8 cellular contexts compared by ENCODE assay signal in genomic region chr1:150979007-150979722, GRCh38. TPM values are rescaled to one million over a fixed set of nuclear protein-coding genes. Genes with fewer than 3 reads are reported as not detected.
DNase-seq lines count a peak whose midpoint lies in the region; ATAC-seq, FAIRE-seq and TF ChIP-seq lines count a peak whose summit lies in the region.

No MANE protein-coding gene starts in this region.

- no TSS peak for BruUV-seq in HepG2 (replicated peaks; lab: Mats Ljungman, UMichigan)

- POLR2A ChIA-PET in HepG2 (lab: Yijun Ruan, JAX), result interaction anchor here (1.5 to 5.2 kb wide), 3 partner anchors 16 to 34 kb away, joined by 5 to 150 read pairs (median 50); partner anchors contain the start of gene MINDY1

- ATAC-seq in HG03135 (IDR thresholded peaks at IDR 0.05; ENCODE audit: unreplicated experiment), result peak; percentile 53
- peak; percentile 16 for ATAC-seq in HepG2
- ATAC-seq in HG03469 (IDR thresholded peaks at IDR 0.05; ENCODE audit: unreplicated experiment), result no peak

- H3K9ac ChIP-seq in HepG2 (ENCODE audit: insufficient read depth, low read depth, low read length), result peak overlapping the region; percentile 66

- peak overlapping the region; percentile 83 for H3K4me2 ChIP-seq in HepG2 (ENCODE audit: low read depth, low read length)

- H3K36me3 ChIP-seq in HepG2 (replicated peaks in 1 of 2; ENCODE audit: control insufficient read depth in 1 of 2, insufficient read depth in 2 of 2, low read length in 2 of 2), result peaks cover 0 to 5% of the 10 kb centered on the region in 2 experiments; a peak in 1 of 5 replicates

- peak in 1 of 2 experiments; percentile 42; a peak in 1 of 4 replicates for TF ChIP-seq EP300 in HepG2 (IDR thresholded peaks at IDR 0.05; ENCODE audit: low read depth in 2 of 2, low read length in 2 of 2)
- TF ChIP-seq EP300 in HepG2 (CRISPR knock-in tag; IDR thresholded peaks at IDR 0.05; ENCODE audit: borderline replicate concordance), result peak; percentile 22; the same call in 1 of the 2 replicates

- intact Hi-C loops in HepG2 (cut with micrococcal nuclease; ENCODE audit: unreplicated experiment), result loop anchor here (2.0 kb wide), 1 partner anchor 102 kb away; the partner anchor contains the start of gene ARNT

- no peaks in the 10 kb centered on the region for H3K9me3 ChIP-seq in HepG2 (ENCODE audit: low read length)

- DNase-seq in G401 (ENCODE audit: low spot score), result peak; percentile 92
- peak; percentile 94 for DNase-seq in NCI-H460 (ENCODE audit: extremely low read depth, low read depth)
- peak; percentile 86 for DNase-seq in activated CD4-positive, alpha-beta T cell treated with anti-CD3 and anti-CD28 coated beads for 24 hours (ENCODE audit: low read depth in 2 of 2)
- peak; percentile 91 for DNase-seq in choroid plexus epithelial cell (ENCODE audit: low read depth)
- peak; percentile 82 for DNase-seq in HepG2 (ENCODE audit: low spot score)
- DNase-seq in stimulated activated CD4-positive, alpha-beta T cell treated with anti-CD3 and anti-CD28 coated beads, Interleukin-2, amount 100 ng/mL, for 48 hours, result peak; percentile 89 to 90

- TF ChIP-seq POLR2A in HepG2 (IDR thresholded peaks at IDR 0.05; ENCODE audit: insufficient read depth in 1 of 2, low read depth in 2 of 2, low read length in 2 of 2), result 0 out of 4 replicates have a peak, but pooled peaks of 1 of the 2 experiments have one; percentile 26

- peak overlapping the region; percentile 97 for H2AFZ ChIP-seq in HepG2 (ENCODE audit: low read length)

- 25% methylated on average over 11 of the region's 19 CpGs for WGBS in HepG2 (ENCODE audit: low lambda C conversion rate)

- H4K20me1 ChIP-seq in HepG2 (ENCODE audit: insufficient read depth, low read length), result no peaks in the 10 kb centered on the region

- H3K27me3 ChIP-seq in HepG2 (ENCODE audit: control insufficient read depth in 1 of 2, insufficient read depth in 2 of 2, low read length in 2 of 2), result no peaks in the 10 kb centered on the region

- H3K4me1 ChIP-seq in HepG2 (ENCODE audit: insufficient read depth, low read length), result peaks cover 81% of the 10 kb centered on the region

- peak overlapping the region; percentile 38 for H3K27ac ChIP-seq in HepG2 (ENCODE audit: extremely low read length, insufficient read depth, low read length)

- CTCF ChIA-PET in HepG2 (lab: Yijun Ruan, JAX; ENCODE audit: low intra/inter-chr PET ratio, low total read pairs), result interaction anchor here (0.6 to 3.9 kb wide), 17 partner anchors 8 to 81 kb away, joined by 3 to 24 read pairs (median 5); partner anchors contain the start of genes C1orf56, CDC42SE1, MINDY1 and PRUNE1

- TF ChIP-seq RAD21 in HepG2 (CRISPR knock-in tag; IDR thresholded peaks at IDR 0.05), result peak; percentile 91

- H3K4me3 ChIP-seq in choroid plexus epithelial cell (ENCODE audit: low read depth, low read length) (peak overlapping the region; percentile 45), HepG2 (replicated peaks in 1 of 3; ENCODE audit: insufficient read depth in 1 of 3, low read depth in 2 of 3, low read length in 3 of 3) (peak overlapping the region; percentile 46 to 73 (median 50))

- in situ Hi-C loops in G401 (cut with HindIII; ENCODE audit: low sequenced_read_pairs), result no loop called here
- in situ Hi-C loops in HepG2 (cut with HindIII; ENCODE audit: extremely low pct_ligation_motif_present, low pct_unique_long_range_greater_than_20kb), result no loop called here

- peak; percentile 71 for FAIRE-seq in HepG2 (lab: Jason Lieb, UNC)

- TF ChIP-seq CTCF in choroid plexus epithelial cell (conservative IDR thresholded peaks at IDR 0.05; ENCODE audit: low read depth, low read length) (peak; percentile 100), HepG2 (CRISPR knock-in tag; IDR thresholded peaks at IDR 0.05) (peak; percentile 94)

- H3K79me2 ChIP-seq in HepG2 (ENCODE audit: insufficient read depth, low read length), result peaks cover 10% of the 10 kb centered on the region

RNA-seq across cellular contexts. Expression of gene ANXA9, which starts 2.9 kb away (rescaled TPM):
- total RNA-seq in G401 (2014; rRNA removed; shearing (Covaris generic)), result 2.7 and 3.6 TPM in 2 replicates
- total RNA-seq in NCI-H460 (2014; rRNA removed; shearing (Covaris generic)), result 0.10 and 0.61 TPM in 2 replicates
- polyA plus RNA-seq in NCI-H460 (2014; cell fraction: nucleus; rRNA removed), result 0.81 and 1.1 TPM in 2 replicates
- 23.9 and 29.9 TPM in 2 replicates for total RNA-seq in HepG2 (2016; rRNA removed; fragmentation: Illumina TruSeq; extraction: Trizol)
- 23.6 and 28.6 TPM in 2 replicates for total RNA-seq in HepG2 (2016; cell fraction: cytosol; rRNA removed; fragmentation: Illumina TruSeq; extraction: Trizol; ENCODE audit: low read depth)
- 24.2 and 31.1 TPM in 2 replicates for total RNA-seq in HepG2 (2016; cell fraction: insoluble cytoplasmic fraction; rRNA removed; fragmentation: Illumina TruSeq; extraction: Trizol)
- total RNA-seq in HepG2 (2016; cell fraction: membrane; rRNA removed; fragmentation: Illumina TruSeq; extraction: Trizol), result 36.8 and 45.0 TPM in 2 replicates
- total RNA-seq in HepG2 (2016; cell fraction: nucleus; rRNA removed; fragmentation: Illumina TruSeq; extraction: Trizol), result 13.1 and 16.4 TPM in 2 replicates
- polyA plus RNA-seq in HepG2 (2011; rRNA removed), result 13.3 and 14.3 TPM in 2 replicates
- 13.7 and 18.5 TPM in 2 replicates for polyA plus RNA-seq in HepG2 (2011; cell fraction: cytosol; rRNA removed)
- 22.7 and 24.4 TPM in 2 replicates for polyA plus RNA-seq in HepG2 (2011; cell fraction: nucleus; rRNA removed)
- polyA plus RNA-seq in HepG2 (2012), result 8.0 and 10.7 TPM in 2 replicates
- polyA plus RNA-seq in HepG2 (2016; cell fraction: cytosol; fragmentation: Illumina TruSeq; extraction: Trizol; ENCODE audit: low read depth), result 31.8 and 41.1 TPM in 2 replicates
- polyA plus RNA-seq in HepG2 (2016; cell fraction: insoluble cytoplasmic fraction; fragmentation: Illumina TruSeq; extraction: Trizol; ENCODE audit: low read depth), result 34.4 and 34.7 TPM in 2 replicates
- polyA plus RNA-seq in HepG2 (2016; cell fraction: membrane; fragmentation: Illumina TruSeq; extraction: Trizol; ENCODE audit: low read depth), result 37.6 and 45.5 TPM in 2 replicates
- polyA plus RNA-seq in HepG2 (2016; cell fraction: nucleus; fragmentation: Illumina TruSeq; extraction: Trizol; ENCODE audit: insufficient read depth, low read depth), result 19.8 and 22.9 TPM in 2 replicates
- polyA minus RNA-seq in HepG2 (2011; rRNA and poly(A)+ RNA removed; ENCODE audit: low replicate concordance), result 6.4 and 37.2 TPM in 2 replicates
- 11.8 and 16.0 TPM in 2 replicates for polyA minus RNA-seq in HepG2 (2011; cell fraction: cytosol; rRNA and poly(A)+ RNA removed)
- 13.8 and 14.7 TPM in 2 replicates for polyA minus RNA-seq in HepG2 (2011; cell fraction: nucleus; rRNA and poly(A)+ RNA removed)

RNA-seq across cellular contexts. Expression of gene CERS2, which starts 4.5 kb away (rescaled TPM):
- total RNA-seq in G401 (2014; rRNA removed; shearing (Covaris generic)), result 38.3 and 68.8 TPM in 2 replicates
- total RNA-seq in NCI-H460 (2014; rRNA removed; shearing (Covaris generic)), result 354 and 361 TPM in 2 replicates
- 209 and 239 TPM in 2 replicates for polyA plus RNA-seq in NCI-H460 (2014; cell fraction: nucleus; rRNA removed)
- total RNA-seq in HepG2 (2016; rRNA removed; fragmentation: Illumina TruSeq; extraction: Trizol), result 188 and 298 TPM in 2 replicates
- 172 and 174 TPM in 2 replicates for total RNA-seq in HepG2 (2016; cell fraction: cytosol; rRNA removed; fragmentation: Illumina TruSeq; extraction: Trizol; ENCODE audit: low read depth)
- total RNA-seq in HepG2 (2016; cell fraction: insoluble cytoplasmic fraction; rRNA removed; fragmentation: Illumina TruSeq; extraction: Trizol), result 172 and 303 TPM in 2 replicates
- 391 and 396 TPM in 2 replicates for total RNA-seq in HepG2 (2016; cell fraction: membrane; rRNA removed; fragmentation: Illumina TruSeq; extraction: Trizol)
- 237 and 286 TPM in 2 replicates for total RNA-seq in HepG2 (2016; cell fraction: nucleus; rRNA removed; fragmentation: Illumina TruSeq; extraction: Trizol)
- polyA plus RNA-seq in HepG2 (2011; rRNA removed), result 269 and 315 TPM in 2 replicates
- polyA plus RNA-seq in HepG2 (2011; cell fraction: cytosol; rRNA removed), result 210 and 326 TPM in 2 replicates
- polyA plus RNA-seq in HepG2 (2011; cell fraction: nucleus; rRNA removed), result 209 and 246 TPM in 2 replicates
- 202 and 241 TPM in 2 replicates for polyA plus RNA-seq in HepG2 (2012)
- polyA plus RNA-seq in HepG2 (2016; cell fraction: cytosol; fragmentation: Illumina TruSeq; extraction: Trizol; ENCODE audit: low read depth), result 183 and 188 TPM in 2 replicates
- polyA plus RNA-seq in HepG2 (2016; cell fraction: insoluble cytoplasmic fraction; fragmentation: Illumina TruSeq; extraction: Trizol; ENCODE audit: low read depth), result 211 and 221 TPM in 2 replicates
- polyA plus RNA-seq in HepG2 (2016; cell fraction: membrane; fragmentation: Illumina TruSeq; extraction: Trizol; ENCODE audit: low read depth), result 341 and 359 TPM in 2 replicates
- 425 and 431 TPM in 2 replicates for polyA plus RNA-seq in HepG2 (2016; cell fraction: nucleus; fragmentation: Illumina TruSeq; extraction: Trizol; ENCODE audit: insufficient read depth, low read depth)
- 346 and 363 TPM in 2 replicates for polyA minus RNA-seq in HepG2 (2011; rRNA and poly(A)+ RNA removed; ENCODE audit: low replicate concordance)
- polyA minus RNA-seq in HepG2 (2011; cell fraction: cytosol; rRNA and poly(A)+ RNA removed), result 145 and 155 TPM in 2 replicates
- polyA minus RNA-seq in HepG2 (2011; cell fraction: nucleus; rRNA and poly(A)+ RNA removed), result 108 and 145 TPM in 2 replicates

RNA-seq across cellular contexts. Expression of gene MINDY1, which starts 27.5 kb away (rescaled TPM):
- total RNA-seq in G401 (2014; rRNA removed; shearing (Covaris generic)), result 8.1 and 12.7 TPM in 2 replicates
- total RNA-seq in NCI-H460 (2014; rRNA removed; shearing (Covaris generic)), result 12.1 and 13.4 TPM in 2 replicates
- 11.6 and 16.2 TPM in 2 replicates for polyA plus RNA-seq in NCI-H460 (2014; cell fraction: nucleus; rRNA removed)
- total RNA-seq in HepG2 (2016; rRNA removed; fragmentation: Illumina TruSeq; extraction: Trizol), result 9.2 and 11.1 TPM in 2 replicates
- total RNA-seq in HepG2 (2016; cell fraction: cytosol; rRNA removed; fragmentation: Illumina TruSeq; extraction: Trizol; ENCODE audit: low read depth), result 1.5 and 1.9 TPM in 2 replicates
- total RNA-seq in HepG2 (2016; cell fraction: insoluble cytoplasmic fraction; rRNA removed; fragmentation: Illumina TruSeq; extraction: Trizol), result 8.8 and 11.0 TPM in 2 replicates
- 3.7 and 4.9 TPM in 2 replicates for total RNA-seq in HepG2 (2016; cell fraction: membrane; rRNA removed; fragmentation: Illumina TruSeq; extraction: Trizol)
- 8.5 and 8.9 TPM in 2 replicates for total RNA-seq in HepG2 (2016; cell fraction: nucleus; rRNA removed; fragmentation: Illumina TruSeq; extraction: Trizol)
- 15.0 and 18.0 TPM in 2 replicates for polyA plus RNA-seq in HepG2 (2011; rRNA removed)
- 7.7 and 9.4 TPM in 2 replicates for polyA plus RNA-seq in HepG2 (2011; cell fraction: cytosol; rRNA removed)
- 31.0 and 32.8 TPM in 2 replicates for polyA plus RNA-seq in HepG2 (2011; cell fraction: nucleus; rRNA removed)
- polyA plus RNA-seq in HepG2 (2012), result 8.2 and 9.6 TPM in 2 replicates
- polyA plus RNA-seq in HepG2 (2016; cell fraction: cytosol; fragmentation: Illumina TruSeq; extraction: Trizol; ENCODE audit: low read depth), result 0.92 and 1.1 TPM in 2 replicates
- 7.1 and 9.8 TPM in 2 replicates for polyA plus RNA-seq in HepG2 (2016; cell fraction: insoluble cytoplasmic fraction; fragmentation: Illumina TruSeq; extraction: Trizol; ENCODE audit: low read depth)
- polyA plus RNA-seq in HepG2 (2016; cell fraction: membrane; fragmentation: Illumina TruSeq; extraction: Trizol; ENCODE audit: low read depth), result 2.3 and 3.0 TPM in 2 replicates
- 13.4 and 14.4 TPM in 2 replicates for polyA plus RNA-seq in HepG2 (2016; cell fraction: nucleus; fragmentation: Illumina TruSeq; extraction: Trizol; ENCODE audit: insufficient read depth, low read depth)
- 24.5 and 31.9 TPM in 2 replicates for polyA minus RNA-seq in HepG2 (2011; rRNA and poly(A)+ RNA removed; ENCODE audit: low replicate concordance)
- polyA minus RNA-seq in HepG2 (2011; cell fraction: cytosol; rRNA and poly(A)+ RNA removed), result 13.3 and 14.8 TPM in 2 replicates
- 13.6 and 15.3 TPM in 2 replicates for polyA minus RNA-seq in HepG2 (2011; cell fraction: nucleus; rRNA and poly(A)+ RNA removed)

RNA-seq across cellular contexts. Expression of gene PRUNE1, which starts 29.1 kb away (rescaled TPM):
- total RNA-seq in G401 (2014; rRNA removed; shearing (Covaris generic)), result 9.4 and 12.0 TPM in 2 replicates
- total RNA-seq in NCI-H460 (2014; rRNA removed; shearing (Covaris generic)), result 22.7 and 24.7 TPM in 2 replicates
- 14.6 and 21.4 TPM in 2 replicates for polyA plus RNA-seq in NCI-H460 (2014; cell fraction: nucleus; rRNA removed)
- total RNA-seq in HepG2 (2016; rRNA removed; fragmentation: Illumina TruSeq; extraction: Trizol), result 19.0 and 26.2 TPM in 2 replicates
- 12.5 and 13.5 TPM in 2 replicates for total RNA-seq in HepG2 (2016; cell fraction: cytosol; rRNA removed; fragmentation: Illumina TruSeq; extraction: Trizol; ENCODE audit: low read depth)
- total RNA-seq in HepG2 (2016; cell fraction: insoluble cytoplasmic fraction; rRNA removed; fragmentation: Illumina TruSeq; extraction: Trizol), result 18.9 and 24.2 TPM in 2 replicates
- total RNA-seq in HepG2 (2016; cell fraction: membrane; rRNA removed; fragmentation: Illumina TruSeq; extraction: Trizol), result 15.0 and 18.8 TPM in 2 replicates
- 10.4 and 11.9 TPM in 2 replicates for total RNA-seq in HepG2 (2016; cell fraction: nucleus; rRNA removed; fragmentation: Illumina TruSeq; extraction: Trizol)
- polyA plus RNA-seq in HepG2 (2011; rRNA removed), result 24.4 and 31.9 TPM in 2 replicates
- 27.4 and 28.5 TPM in 2 replicates for polyA plus RNA-seq in HepG2 (2011; cell fraction: cytosol; rRNA removed)
- polyA plus RNA-seq in HepG2 (2011; cell fraction: nucleus; rRNA removed), result 14.1 and 14.8 TPM in 2 replicates
- 15.7 and 18.3 TPM in 2 replicates for polyA plus RNA-seq in HepG2 (2012)
- polyA plus RNA-seq in HepG2 (2016; cell fraction: cytosol; fragmentation: Illumina TruSeq; extraction: Trizol; ENCODE audit: low read depth), result 4.3 and 5.1 TPM in 2 replicates
- polyA plus RNA-seq in HepG2 (2016; cell fraction: insoluble cytoplasmic fraction; fragmentation: Illumina TruSeq; extraction: Trizol; ENCODE audit: low read depth), result 30.3 and 30.6 TPM in 2 replicates
- polyA plus RNA-seq in HepG2 (2016; cell fraction: membrane; fragmentation: Illumina TruSeq; extraction: Trizol; ENCODE audit: low read depth), result 12.6 and 13.9 TPM in 2 replicates
- polyA plus RNA-seq in HepG2 (2016; cell fraction: nucleus; fragmentation: Illumina TruSeq; extraction: Trizol; ENCODE audit: insufficient read depth, low read depth), result 18.7 and 18.9 TPM in 2 replicates
- polyA minus RNA-seq in HepG2 (2011; rRNA and poly(A)+ RNA removed; ENCODE audit: low replicate concordance), result 47.8 and 51.4 TPM in 2 replicates
- 18.1 and 20.1 TPM in 2 replicates for polyA minus RNA-seq in HepG2 (2011; cell fraction: cytosol; rRNA and poly(A)+ RNA removed)
- 10.6 and 12.7 TPM in 2 replicates for polyA minus RNA-seq in HepG2 (2011; cell fraction: nucleus; rRNA and poly(A)+ RNA removed)

RNA-seq across cellular contexts. Expression of gene SETDB1, which starts 53.0 kb away (rescaled TPM):
- total RNA-seq in G401 (2014; rRNA removed; shearing (Covaris generic)), result 28.2 and 33.5 TPM in 2 replicates
- 46.5 and 53.6 TPM in 2 replicates for total RNA-seq in NCI-H460 (2014; rRNA removed; shearing (Covaris generic))
- polyA plus RNA-seq in NCI-H460 (2014; cell fraction: nucleus; rRNA removed), result 52.5 and 63.8 TPM in 2 replicates
- total RNA-seq in HepG2 (2016; rRNA removed; fragmentation: Illumina TruSeq; extraction: Trizol), result 31.0 and 34.6 TPM in 2 replicates
- total RNA-seq in HepG2 (2016; cell fraction: cytosol; rRNA removed; fragmentation: Illumina TruSeq; extraction: Trizol; ENCODE audit: low read depth), result 8.2 and 9.2 TPM in 2 replicates
- total RNA-seq in HepG2 (2016; cell fraction: insoluble cytoplasmic fraction; rRNA removed; fragmentation: Illumina TruSeq; extraction: Trizol), result 32.1 and 33.4 TPM in 2 replicates
- total RNA-seq in HepG2 (2016; cell fraction: membrane; rRNA removed; fragmentation: Illumina TruSeq; extraction: Trizol), result 11.8 and 12.8 TPM in 2 replicates
- total RNA-seq in HepG2 (2016; cell fraction: nucleus; rRNA removed; fragmentation: Illumina TruSeq; extraction: Trizol), result 27.2 and 30.3 TPM in 2 replicates
- 30.1 and 33.1 TPM in 2 replicates for polyA plus RNA-seq in HepG2 (2011; rRNA removed)
- polyA plus RNA-seq in HepG2 (2011; cell fraction: cytosol; rRNA removed), result 15.2 and 18.5 TPM in 2 replicates
- 43.9 and 48.6 TPM in 2 replicates for polyA plus RNA-seq in HepG2 (2011; cell fraction: nucleus; rRNA removed)
- 26.3 and 29.9 TPM in 2 replicates for polyA plus RNA-seq in HepG2 (2012)
- polyA plus RNA-seq in HepG2 (2016; cell fraction: cytosol; fragmentation: Illumina TruSeq; extraction: Trizol; ENCODE audit: low read depth), result 2.5 TPM in 2 replicates
- 17.6 and 20.4 TPM in 2 replicates for polyA plus RNA-seq in HepG2 (2016; cell fraction: insoluble cytoplasmic fraction; fragmentation: Illumina TruSeq; extraction: Trizol; ENCODE audit: low read depth)
- 4.2 and 4.3 TPM in 2 replicates for polyA plus RNA-seq in HepG2 (2016; cell fraction: membrane; fragmentation: Illumina TruSeq; extraction: Trizol; ENCODE audit: low read depth)
- 53.3 and 55.8 TPM in 2 replicates for polyA plus RNA-seq in HepG2 (2016; cell fraction: nucleus; fragmentation: Illumina TruSeq; extraction: Trizol; ENCODE audit: insufficient read depth, low read depth)
- 37.4 and 74.1 TPM in 2 replicates for polyA minus RNA-seq in HepG2 (2011; rRNA and poly(A)+ RNA removed; ENCODE audit: low replicate concordance)
- 22.7 and 23.2 TPM in 2 replicates for polyA minus RNA-seq in HepG2 (2011; cell fraction: cytosol; rRNA and poly(A)+ RNA removed)
- 59.4 and 70.0 TPM in 2 replicates for polyA minus RNA-seq in HepG2 (2011; cell fraction: nucleus; rRNA and poly(A)+ RNA removed)
